13 cellular contexts compared by ENCODE assay signal in genomic region chr4:31081375-31081774, GRCh38.
A peak's percentile ranks its signal among the peaks of the same experiment; 100 is the strongest.
DNase-seq lines count a peak whose midpoint lies in the region; ATAC-seq and TF ChIP-seq lines count a peak whose summit lies in the region.
"Had no signal": no experiment of that assay in that cellular context is flagged by ENCODE, and none has a peak within 500 bp of the region (broad histone marks: within the 10 kb centered on the region; RNA-seq: fewer than 3 reads in every experiment).

No MANE protein-coding gene starts in this region.

- no peaks in the 10 kb centered on the region for H3K27me3 Mint-ChIP-seq in effector memory CD8-positive, alpha-beta T cell
- H3K27me3 Mint-ChIP-seq: activated CD4-positive, alpha-beta memory T cell treated with anti-CD3 and anti-CD28 coated beads, Interleukin-2, amount 10 ng/mL, durations not matched to agents 7 days and 5 days; T-cell had no signal

- ATAC-seq in RWPE2 (ENCODE audit: low read depth) = peak; percentile 63; the same call in 2 of the 3 replicates
- ATAC-seq in effector memory CD8-positive, alpha-beta T cell (replicated peaks) = no peak
- ATAC-seq: T-cell had no signal

- TF ChIP-seq EP300 in transverse colon (IDR thresholded peaks at IDR 0.05; ENCODE audit: low read depth) = no peak

- no peaks in the 10 kb centered on the region for H3K4me1 Mint-ChIP-seq in effector memory CD8-positive, alpha-beta T cell (ENCODE audit: low read depth in 2 of 2)
- H3K4me1 Mint-ChIP-seq: activated CD4-positive, alpha-beta memory T cell treated with anti-CD3 and anti-CD28 coated beads, Interleukin-2, amount 10 ng/mL, durations not matched to agents 7 days and 5 days; T-cell had no signal

- H4K20me1 ChIP-seq in fibroblast of lung (ENCODE audit: control insufficient read depth, extremely low read depth, insufficient read depth, low read length) = no peaks in the 10 kb centered on the region
- H4K20me1 ChIP-seq: BLaER1 had no signal

- no peaks in the 10 kb centered on the region for H3K9me3 ChIP-seq in RWPE2 (ENCODE audit: severe bottlenecking)
- no peaks in the 10 kb centered on the region for H3K9me3 ChIP-seq in fibroblast of lung (ENCODE audit: control insufficient read depth, insufficient read depth, low read depth, low read length)
- no peaks in the 10 kb centered on the region for H3K9me3 ChIP-seq in skeletal muscle satellite cell (replicated peaks; ENCODE audit: low read length)
- no peaks in the 10 kb centered on the region for H3K9me3 ChIP-seq in transverse colon
- H3K9me3 ChIP-seq: BLaER1 had no signal

- no peak for TF ChIP-seq POLR2A in transverse colon (IDR thresholded peaks at IDR 0.05)

- in situ Hi-C loops in transverse colon (cut with MboI; ENCODE audit: low pct_ligation_motif_present in 1 of 4, low pct_unique_long_range_greater_than_20kb in 1 of 4, low sequenced_read_pairs in 3 of 4) = no loop called here

- H2AFZ ChIP-seq in fibroblast of lung (ENCODE audit: low read length) = no peak overlapping the region

- H3K27ac ChIP-seq in RWPE2 (ENCODE audit: poor library complexity, severe bottlenecking) (no peak overlapping the region), fibroblast of lung (ENCODE audit: insufficient read depth, low read length) (no peak overlapping the region), transverse colon (no peak overlapping the region)
- H3K27ac ChIP-seq: BLaER1 had no signal

- peaks cover 6 to 12% of the 10 kb centered on the region in 2 donors for H3K9me3 Mint-ChIP-seq in effector memory CD8-positive, alpha-beta T cell
- H3K9me3 Mint-ChIP-seq: activated CD4-positive, alpha-beta memory T cell treated with anti-CD3 and anti-CD28 coated beads, Interleukin-2, amount 10 ng/mL, durations not matched to agents 7 days and 5 days had no signal

- intact Hi-C loops in transverse colon (cut with DNase I; ENCODE audit: low total_unique reads) = no loop called here

- H3K4me1 ChIP-seq in RWPE2 (ENCODE audit: insufficient read depth, poor library complexity, severe bottlenecking) = peaks cover 17% of the 10 kb centered on the region
- H3K4me1 ChIP-seq in fibroblast of lung (ENCODE audit: control insufficient read depth, extremely low read depth, insufficient read depth, low read length) = peaks cover 3% of the 10 kb centered on the region
- H3K4me1 ChIP-seq in skeletal muscle satellite cell (ENCODE audit: control insufficient read depth, insufficient read depth, low read length) = peaks cover 18% of the 10 kb centered on the region
- no peaks in the 10 kb centered on the region for H3K4me1 ChIP-seq in transverse colon
- H3K4me1 ChIP-seq: BLaER1 had no signal

- H3K27me3 ChIP-seq in RWPE2 (ENCODE audit: insufficient read depth, poor library complexity, severe bottlenecking) (no peaks in the 10 kb centered on the region), fibroblast of lung (ENCODE audit: control insufficient read depth, insufficient read depth, low read length) (no peaks in the 10 kb centered on the region), skeletal muscle satellite cell (ENCODE audit: control insufficient read depth, insufficient read depth, low read length) (no peaks in the 10 kb centered on the region), transverse colon (no peaks in the 10 kb centered on the region)
- H3K27me3 ChIP-seq: BLaER1 had no signal

- TF ChIP-seq CTCF in RWPE2 (IDR thresholded peaks at IDR 0.05; ENCODE audit: poor library complexity, severe bottlenecking) (no peak), fibroblast of lung (conservative IDR thresholded peaks at IDR 0.05 in 1 of 2, IDR thresholded peaks at IDR 0.05 in 1 of 2; ENCODE audit: low read depth in 1 of 2, low read length in 2 of 2) (no peak), transverse colon (IDR thresholded peaks at IDR 0.05) (no peak)

- H3K4me2 ChIP-seq in fibroblast of lung (ENCODE audit: extremely low read depth, insufficient read depth, low read length) = peak overlapping the region; percentile 25
- peak overlapping the region; percentile 26 for H3K4me2 ChIP-seq in skeletal muscle satellite cell (ENCODE audit: low read length)
- H3K4me2 ChIP-seq: BLaER1 had no signal

- H3K36me3 Mint-ChIP-seq in effector memory CD8-positive, alpha-beta T cell (ENCODE audit: insufficient read depth) = no peaks in the 10 kb centered on the region
- H3K36me3 Mint-ChIP-seq: T-cell had no signal

- H3K36me3 ChIP-seq in RWPE2 (ENCODE audit: low read depth) (no peaks in the 10 kb centered on the region), fibroblast of lung (ENCODE audit: control insufficient read depth, insufficient read depth, low read length) (no peaks in the 10 kb centered on the region), skeletal muscle satellite cell (ENCODE audit: insufficient read depth, low read length) (no peaks in the 10 kb centered on the region), transverse colon (no peaks in the 10 kb centered on the region)
- H3K36me3 ChIP-seq: BLaER1 had no signal

- no peak overlapping the region for H3K27ac Mint-ChIP-seq in effector memory CD8-positive, alpha-beta T cell
- H3K27ac Mint-ChIP-seq: activated CD4-positive, alpha-beta memory T cell treated with anti-CD3 and anti-CD28 coated beads, Interleukin-2, amount 10 ng/mL, durations not matched to agents 7 days and 5 days; T-cell had no signal

- H3K9ac ChIP-seq in fibroblast of lung (ENCODE audit: insufficient read depth, low read length) = no peak overlapping the region
- H3K9ac ChIP-seq in skeletal muscle satellite cell (ENCODE audit: low read depth, low read length) = peak overlapping the region; percentile 25
- H3K9ac ChIP-seq: BLaER1 had no signal

- DNase-seq in EL (peak; percentile 41), RWPE2 (ENCODE audit: low spot score) (no peak), fibroblast of lung (ENCODE audit: low read depth in 2 of 2) (peak; percentile 79 to 83), SW 1271 (lab: John Stamatoyannopoulos, UW) (no peak), GF-D8 (lab: John Stamatoyannopoulos, UW) (no peak), transverse colon (no peak)
- no peak for DNase-seq in effector memory CD8-positive, alpha-beta T cell
- DNase-seq: activated CD4-positive, alpha-beta memory T cell treated with anti-CD3 and anti-CD28 coated beads, Interleukin-2, amount 10 ng/mL, durations not matched to agents 7 days and 5 days; left cardiac atrium; NCI-H774; T-cell had no signal

- H3K4me3 ChIP-seq in RWPE2 (ENCODE audit: severe bottlenecking) (no peak overlapping the region), fibroblast of lung (replicated peaks in 1 of 4; ENCODE audit: control extremely low read depth in 1 of 4, insufficient read depth in 1 of 4, low read depth in 3 of 4, low read length in 4 of 4) (no peak overlapping the region), skeletal muscle satellite cell (ENCODE audit: low read length) (no peak overlapping the region), transverse colon (no peak overlapping the region)
- H3K4me3 ChIP-seq: BLaER1 had no signal

- H3K4me3 Mint-ChIP-seq in effector memory CD8-positive, alpha-beta T cell = no peak overlapping the region
- H3K4me3 Mint-ChIP-seq: activated CD4-positive, alpha-beta memory T cell treated with anti-CD3 and anti-CD28 coated beads, Interleukin-2, amount 10 ng/mL, durations not matched to agents 7 days and 5 days; T-cell had no signal

- no peaks in the 10 kb centered on the region for H3K79me2 ChIP-seq in fibroblast of lung (ENCODE audit: control insufficient read depth, insufficient read depth, low read length)

Comparison
In these comparisons a context has a peak if more than half of its experiments do, and no peak if none do; other contexts are left out.
1. DNase-seq: peak in EL (single experiment) and fibroblast of lung (2 of 2); none in RWPE2 (single experiment), SW 1271 (0 of 2), GF-D8 (single experiment), transverse colon (single experiment) and effector memory CD8-positive, alpha-beta T cell (0 of 3).